In the genomic region with DNA sequence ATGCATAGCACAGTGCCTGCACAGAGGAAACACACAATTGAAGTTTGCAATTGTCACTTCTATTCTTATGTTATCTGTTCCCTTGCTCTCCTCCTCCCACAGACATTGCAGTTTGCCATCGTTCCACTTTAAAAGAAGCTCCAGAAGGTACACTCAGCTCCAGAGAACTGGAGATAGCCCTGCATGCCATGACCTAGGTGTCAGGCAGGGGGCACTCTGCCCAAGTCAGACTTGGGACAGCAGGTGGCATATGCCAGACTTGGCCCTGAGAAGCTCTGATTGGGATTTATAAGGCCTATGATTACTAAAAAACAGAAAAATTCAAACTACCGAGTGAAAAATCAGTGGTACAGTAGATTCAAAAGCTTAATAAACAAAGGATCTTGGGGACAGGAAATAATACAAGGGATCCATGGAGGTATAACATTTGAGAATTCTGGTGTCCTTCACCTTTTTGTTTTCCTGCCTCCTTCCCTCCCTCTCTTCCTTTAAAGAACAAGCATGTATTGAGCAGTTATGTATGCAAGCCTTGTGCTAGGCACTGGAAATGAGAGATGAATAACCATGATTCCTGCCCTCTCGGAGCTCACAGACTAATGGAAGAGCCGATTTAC, we compare ENCODE assay signal across 8 cellular contexts. TPM values are rescaled to one million over a fixed set of nuclear protein-coding genes. Genes with fewer than 3 reads are reported as not detected.
DNase-seq lines count a peak whose midpoint lies in the region; ATAC-seq and TF ChIP-seq lines count a peak whose summit lies in the region.

No MANE protein-coding gene starts in this region.

- H3K4me1 Mint-ChIP-seq in glutamatergic neuron (ENCODE audit: low read depth, unreplicated experiment): no peaks in the 10 kb centered on the region

- TF ChIP-seq CTCF in A673 (conservative IDR thresholded peaks at IDR 0.05; ENCODE audit: low read depth, low read length) (peak; percentile 69), GM12874 (IDR thresholded peaks at IDR 0.05; ENCODE audit: insufficient read depth, low read depth, low read length) (peak; percentile 75), glutamatergic neuron (IDR thresholded peaks at IDR 0.05; ENCODE audit: partially characterized antibody, unreplicated experiment) (peak; percentile 75), thoracic aorta (IDR thresholded peaks at IDR 0.05) (peak; percentile 73)

- no peaks in the 10 kb centered on the region for H3K36me3 ChIP-seq in A673 (ENCODE audit: insufficient read depth, low read length, poor library complexity, severe bottlenecking)
- no peaks in the 10 kb centered on the region for H3K36me3 ChIP-seq in thoracic aorta

- intact Hi-C loops in A673 (cut with micrococcal nuclease; ENCODE audit: unreplicated experiment): loop anchor here (5.0 kb wide), 1 partner anchor 756 kb away; no protein-coding TSS in a partner anchor

- CTCF ChIA-PET in A673 (lab: Charles Lee): interaction anchor here (0.7 to 1.0 kb wide), 3 partner anchors 34 to 1836 kb away, joined by 3 to 6 read pairs (median 4); a partner anchor contains a TSS

- H3K27me3 ChIP-seq in A673 (replicated peaks; ENCODE audit: insufficient read depth, low read depth, low read length, poor library complexity) (no peaks in the 10 kb centered on the region), thoracic aorta (replicated peaks; ENCODE audit: insufficient read depth) (no peaks in the 10 kb centered on the region)

- no peaks in the 10 kb centered on the region for H3K9me3 Mint-ChIP-seq in glutamatergic neuron (ENCODE audit: unreplicated experiment)

- POLR2A ChIA-PET in A673 (lab: Charles Lee; ENCODE audit: low non-redundant PET): no interaction called here

- H3K27ac Mint-ChIP-seq in glutamatergic neuron (ENCODE audit: unreplicated experiment): no peak overlapping the region

- H3K9me3 ChIP-seq in A673 (ENCODE audit: low read depth, low read length, poor library complexity, severe bottlenecking): no peaks in the 10 kb centered on the region
- no peaks in the 10 kb centered on the region for H3K9me3 ChIP-seq in thoracic aorta

- ATAC-seq in HG03060 (IDR thresholded peaks at IDR 0.05; ENCODE audit: low read depth, unreplicated experiment): peak; percentile 60
- no peak for ATAC-seq in thoracic aorta (ENCODE audit: insufficient number of reproducible peaks, low FRiP score, low read depth)

- no peak overlapping the region for H3K4me3 ChIP-seq in A673 (ENCODE audit: low read depth, low read length, poor library complexity, severe bottlenecking)
- no peak overlapping the region for H3K4me3 ChIP-seq in thoracic aorta

- no peak overlapping the region for H3K27ac ChIP-seq in A673 (ENCODE audit: low read depth, low read length, poor library complexity, severe bottlenecking)
- no peak overlapping the region for H3K27ac ChIP-seq in thoracic aorta

- peak; percentile 36 for DNase-seq in A673 (ENCODE audit: low spot score)
- peak; percentile 48 for DNase-seq in SK-MEL-5 (ENCODE audit: low read depth, low spot score)
- peak; percentile 63 for DNase-seq in glutamatergic neuron
- DNase-seq in thoracic aorta (ENCODE audit: low spot score): no peak
- DNase-seq in NCI-H1436 (lab: John Stamatoyannopoulos, UW): no peak
- no peak for DNase-seq in activated CD4-positive, CD25-positive, alpha-beta regulatory T cell (lab: John Stamatoyannopoulos, UW)

- H3K4me1 ChIP-seq in A673 (ENCODE audit: insufficient read depth, low read length, poor library complexity, severe bottlenecking) (no peaks in the 10 kb centered on the region), thoracic aorta (ENCODE audit: control insufficient read depth in 1 of 2, low read depth in 2 of 2) (no peaks in the 10 kb centered on the region)

- peaks cover 7% of the 10 kb centered on the region for H3K36me3 Mint-ChIP-seq in glutamatergic neuron (ENCODE audit: unreplicated experiment)

- no peaks in the 10 kb centered on the region for H3K27me3 Mint-ChIP-seq in glutamatergic neuron (ENCODE audit: unreplicated experiment)

- no TSS peak for BruUV-seq in A673 (replicated peaks; lab: Mats Ljungman, UMichigan)

- no peak overlapping the region for H3K4me3 Mint-ChIP-seq in glutamatergic neuron (ENCODE audit: unreplicated experiment)

- in situ Hi-C loops in SK-MEL-5 (cut with HindIII; ENCODE audit: low pct_unique_long_range_greater_than_20kb, low sequenced_read_pairs): no loop called here

RNA-seq across cellular contexts. Expression of a gene that starts 40.0 kb away (rescaled TPM):
- total RNA-seq in A673 (2021): 0.11 and 0.68 TPM in 2 replicates
- total RNA-seq in SK-MEL-5 (2014; rRNA removed; shearing (Covaris generic)): 0.08 TPM in 1 of 2 replicates, not detected in the other
- polyA plus RNA-seq in SK-MEL-5 (2015; cell fraction: cytosol; rRNA removed): 0.04 TPM in 1 of 2 replicates, not detected in the other
- not detected in 2 replicates for polyA plus RNA-seq in SK-MEL-5 (2015; cell fraction: nucleus; rRNA removed)
- 50.7 TPM for total RNA-seq in glutamatergic neuron (ENCODE audit: unreplicated experiment)
- 10 to 100 TPM in 1 of 2 donors, 1 to 10 TPM in 1; 6.1 to 13.3 TPM for total RNA-seq in thoracic aorta

Comparison
In these comparisons a context has a peak if more than half of its experiments do, and no peak if none do; other contexts are left out.
1. DNase-seq: peak in A673 (single experiment), SK-MEL-5 (single experiment) and glutamatergic neuron (single experiment); none in thoracic aorta (single experiment), NCI-H1436 (single experiment) and activated CD4-positive, CD25-positive, alpha-beta regulatory T cell (0 of 4).
2. Peak in every context shown above with its lines, with median percentiles within 50 percentile points of each other: CTCF ChIP-seq.